1 cellular context compared by ENCODE assay signal in genomic region chr11:12109591-12110196, GRCh38.
TF ChIP-seq lines count a peak whose summit lies in the region.

No MANE protein-coding gene starts in this region.

TF ChIP-seq in HCT116, 20 proteins besides CTCF, POLR2A, EP300 and RAD21 (continued from another document):
- no peak for TF ChIP-seq YY1 (IDR thresholded peaks at IDR 0.05; ENCODE audit: extremely low read depth, insufficient replicate concordance, low read depth, low read length)
- TF ChIP-seq TCF7L2 (IDR thresholded peaks at IDR 0.05; ENCODE audit: borderline replicate concordance, extremely low read depth, insufficient read depth, insufficient read length), result no peak
- TF ChIP-seq EZH2 (IDR thresholded peaks at IDR 0.05), result no peak
